In the genomic region with DNA sequence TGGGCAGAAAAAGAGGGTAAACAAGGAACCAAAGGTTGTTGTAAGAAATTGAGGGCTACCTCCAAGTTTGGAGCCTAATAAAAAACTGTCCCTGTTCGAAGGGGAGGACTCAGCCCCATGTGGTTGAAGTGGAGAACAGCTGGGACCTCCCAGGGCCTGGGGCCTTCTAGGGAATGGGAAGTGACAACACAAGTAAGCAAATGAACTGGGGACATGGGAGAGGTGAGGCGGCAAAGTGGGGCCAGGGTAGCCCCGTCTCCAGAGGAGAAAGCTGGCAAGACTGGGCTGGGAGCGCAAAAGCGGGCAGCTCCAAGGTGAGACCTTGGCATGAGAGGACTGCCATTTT, we compare ENCODE assay signal across 21 cellular contexts.
"Had no signal": no experiment of that assay in that cellular context is flagged by ENCODE, and none has a peak within 500 bp of the region (broad histone marks: within the 10 kb centered on the region; RNA-seq: fewer than 3 reads in every experiment).

No MANE protein-coding gene starts in this region.

- H3K36me3 ChIP-seq: gastroesophageal sphincter, neutrophil, suprapubic skin had no signal

- H3K27me3 Mint-ChIP-seq: activated CD4-positive, alpha-beta memory T cell treated with anti-CD3 and anti-CD28 coated beads, Interleukin-2, amount 10 ng/mL, durations not matched to agents 7 days and 5 days; activated naive CD4-positive, alpha-beta T cell treated with anti-CD3 and anti-CD28 coated beads, Interleukin-2, amount 50 U/mL, for 24 hours; dendritic cell treated with granulocyte-macrophage colony-stimulating factor and Interleukin-4, amounts not matched to agents 40 ng/mL and 50 ng/mL, for 4 days; naive B cell had no signal

- H3K4me1 Mint-ChIP-seq: activated CD4-positive, alpha-beta memory T cell treated with anti-CD3 and anti-CD28 coated beads, Interleukin-2, amount 10 ng/mL, durations not matched to agents 7 days and 5 days; activated naive CD4-positive, alpha-beta T cell treated with anti-CD3 and anti-CD28 coated beads, Interleukin-2, amount 50 U/mL, for 24 hours; naive B cell had no signal

- H3K27ac Mint-ChIP-seq: activated CD4-positive, alpha-beta memory T cell treated with anti-CD3 and anti-CD28 coated beads, Interleukin-2, amount 10 ng/mL, durations not matched to agents 7 days and 5 days; activated naive CD4-positive, alpha-beta T cell treated with anti-CD3 and anti-CD28 coated beads, Interleukin-2, amount 50 U/mL, for 24 hours; dendritic cell treated with granulocyte-macrophage colony-stimulating factor and Interleukin-4, amounts not matched to agents 40 ng/mL and 50 ng/mL, for 4 days; naive B cell had no signal

- H3K27me3 ChIP-seq: gastroesophageal sphincter, neutrophil, suprapubic skin, upper lobe of left lung had no signal

- H3K9me3 ChIP-seq: gastroesophageal sphincter, neutrophil, suprapubic skin, upper lobe of left lung had no signal

- H3K4me3 ChIP-seq: gastroesophageal sphincter, lung, skin epidermis, suprapubic skin, upper lobe of left lung had no signal

- H3K4me1 ChIP-seq: gastroesophageal sphincter had no signal

- H3K27ac ChIP-seq: gastroesophageal sphincter, neutrophil, skin epidermis, suprapubic skin had no signal

- DNase-seq: activated CD4-positive, alpha-beta memory T cell treated with anti-CD3 and anti-CD28 coated beads, Interleukin-2, amount 10 ng/mL, durations not matched to agents 7 days and 5 days; activated effector memory CD4-positive, alpha-beta T cell treated with anti-CD3 and anti-CD28 coated beads, Interleukin-2, amount 50 U/mL, for 16 hours; activated T-cell treated with anti-CD3 and anti-CD28 coated beads, Interleukin-2, amount 50 U/mL, for 4 hours; erythroblast; left colon; naive B cell; posterior cingulate gyrus; stimulated activated CD4-positive, alpha-beta T cell treated with anti-CD3 and anti-CD28 coated beads, Interleukin-4, amount 100 ng/mL, for 4 hours; stimulated activated CD8-positive, alpha-beta memory T cell treated with anti-CD3 and anti-CD28 coated beads, Interleukin-4, amount 100 ng/mL, for 48 hours; stimulated activated naive CD4-positive, alpha-beta T cell treated with Interleukin-2 at 50 U/mL for 16 hours; T-helper 1 cell; T1000; upper lobe of left lung had no signal

- H3K4me3 Mint-ChIP-seq: activated CD4-positive, alpha-beta memory T cell treated with anti-CD3 and anti-CD28 coated beads, Interleukin-2, amount 10 ng/mL, durations not matched to agents 7 days and 5 days; activated naive CD4-positive, alpha-beta T cell treated with anti-CD3 and anti-CD28 coated beads, Interleukin-2, amount 50 U/mL, for 24 hours; activated T-cell treated with anti-CD3 and anti-CD28 coated beads, Interleukin-2, amount 50 U/mL, for 4 hours; dendritic cell treated with granulocyte-macrophage colony-stimulating factor and Interleukin-4, amounts not matched to agents 40 ng/mL and 50 ng/mL, for 4 days; naive B cell had no signal

- ATAC-seq: activated T-cell treated with anti-CD3 and anti-CD28 coated beads, Interleukin-2, amount 50 U/mL, for 4 hours; gastroesophageal sphincter; left colon; SK-N-SH treated with all-trans-retinoic acid at 6 μM for 48 hours had no signal

- H3K9me3 Mint-ChIP-seq: activated CD4-positive, alpha-beta memory T cell treated with anti-CD3 and anti-CD28 coated beads, Interleukin-2, amount 10 ng/mL, durations not matched to agents 7 days and 5 days; activated naive CD4-positive, alpha-beta T cell treated with anti-CD3 and anti-CD28 coated beads, Interleukin-2, amount 50 U/mL, for 24 hours; activated T-cell treated with anti-CD3 and anti-CD28 coated beads, Interleukin-2, amount 50 U/mL, for 4 hours; dendritic cell treated with granulocyte-macrophage colony-stimulating factor and Interleukin-4, amounts not matched to agents 40 ng/mL and 50 ng/mL, for 4 days; naive B cell had no signal
